ENCODE assay signal across 11 cellular contexts in the genomic region with DNA sequence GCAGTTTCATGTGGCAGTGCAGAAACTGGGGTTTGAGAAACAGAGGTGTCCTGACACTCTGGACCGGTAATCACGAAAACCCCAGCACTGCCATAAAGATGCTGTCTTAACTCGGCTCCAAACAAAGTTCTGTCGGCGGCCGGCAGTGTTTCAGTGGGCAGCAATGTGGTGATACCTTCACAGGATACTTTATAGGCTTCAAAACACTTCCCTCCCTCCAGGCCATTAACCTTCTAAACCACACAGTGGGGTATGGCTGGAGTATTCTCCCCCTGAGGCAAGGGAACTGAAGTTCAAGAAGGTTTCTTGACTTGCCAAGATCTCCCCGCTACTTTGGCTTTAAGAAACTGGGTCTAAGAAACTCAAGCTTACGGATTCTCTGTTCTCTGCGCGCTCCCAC. TPM values are rescaled to one million over a fixed set of nuclear protein-coding genes. Genes with fewer than 3 reads are reported as not detected.
A peak's percentile ranks its signal among the peaks of the same experiment; 100 is the strongest.
DNase-seq lines count a peak whose midpoint lies in the region; ATAC-seq and TF ChIP-seq lines count a peak whose summit lies in the region.
"Had no signal": no experiment of that assay in that cellular context is flagged by ENCODE, and none has a peak within 500 bp of the region (broad histone marks: within the 10 kb centered on the region; RNA-seq: fewer than 3 reads in every experiment).

No MANE protein-coding gene starts in this region.

- H3K9ac ChIP-seq in adipocyte (ENCODE audit: low read length): peak overlapping the region; percentile 84
- peak overlapping the region; percentile 10 to 47 for H3K9ac ChIP-seq in mucosa of rectum (ENCODE audit: low read depth in 1 of 2, low read length in 2 of 2)
- H3K9ac ChIP-seq: KMS-11 had no signal

- no peaks in the 10 kb centered on the region for H3K36me3 ChIP-seq in right atrium auricular region
- no peaks in the 10 kb centered on the region for H3K36me3 ChIP-seq in adipocyte (ENCODE audit: control insufficient read depth, insufficient read depth, low read length, severe bottlenecking)
- no peaks in the 10 kb centered on the region for H3K36me3 ChIP-seq in mucosa of rectum (ENCODE audit: control insufficient read depth in 2 of 2, insufficient read depth in 2 of 2, low read length in 2 of 2)
- H3K36me3 ChIP-seq: BLaER1 treated with 17β-estradiol and CSF1 and Interleukin-3, amounts not matched to agents 10 nM and 100 nM had no signal

- H3K4me1 ChIP-seq in right cardiac atrium (ENCODE audit: control insufficient read depth, insufficient read depth, low read length) (no peaks in the 10 kb centered on the region), right atrium auricular region (peaks cover 0 to 10% of the 10 kb centered on the region in 2 donors), adipocyte (ENCODE audit: control insufficient read depth, insufficient read depth, low read length) (peaks cover 25% of the 10 kb centered on the region), mucosa of rectum (ENCODE audit: control insufficient read depth in 2 of 2, insufficient read depth in 2 of 2, low read length in 2 of 2) (peaks cover 18 to 32% of the 10 kb centered on the region in 2 donors)

- DNase-seq in right cardiac atrium (no peak), right atrium auricular region (ENCODE audit: low spot score) (no peak), adipocyte (ENCODE audit: low read depth) (no peak), NCI-H2227 (lab: John Stamatoyannopoulos, UW; ENCODE audit: unreplicated experiment) (no peak), A172 (ENCODE audit: low spot score) (no peak), NCI-H446 (lab: John Stamatoyannopoulos, UW) (no peak)

- intact Hi-C loops in right cardiac atrium (cut with DNase I): no loop called here

- H3K27ac ChIP-seq in right cardiac atrium (ENCODE audit: low read length) (no peak overlapping the region), right atrium auricular region (no peak overlapping the region), mucosa of rectum (ENCODE audit: low read depth in 2 of 2, low read length in 2 of 2) (peak overlapping the region; percentile 70 to 74)
- H3K27ac ChIP-seq: BLaER1 treated with 17β-estradiol and CSF1 and Interleukin-3, amounts not matched to agents 10 nM and 100 nM; KMS-11 had no signal

- WGBS in right cardiac atrium: 34% methylated on average over 10 of the region's 10 CpGs

- H3K4me3 ChIP-seq in right cardiac atrium (ENCODE audit: low read length) (peak overlapping the region; percentile 4), right atrium auricular region (peak overlapping the region in 1 of 2 donors; percentile 51), adipocyte (ENCODE audit: low read length) (peak overlapping the region; percentile 86), mucosa of rectum (ENCODE audit: low read length in 2 of 2) (peak overlapping the region; percentile 68 to 87)

- H3K27me3 ChIP-seq in right cardiac atrium (ENCODE audit: control insufficient read depth, insufficient read depth) (no peaks in the 10 kb centered on the region), right atrium auricular region (peaks cover 0 to 7% of the 10 kb centered on the region in 2 donors), adipocyte (replicated peaks; ENCODE audit: control insufficient read depth, insufficient read depth, low read length) (no peaks in the 10 kb centered on the region), mucosa of rectum (ENCODE audit: control insufficient read depth in 2 of 2, insufficient read depth in 2 of 2, low read length in 2 of 2) (no peaks in the 10 kb centered on the region)

- ATAC-seq in right cardiac atrium: no peak
- ATAC-seq in HG02885 (IDR thresholded peaks at IDR 0.05; ENCODE audit: poor library complexity, unreplicated experiment): no peak
- ATAC-seq: Panc1 had no signal

- H3K9me3 ChIP-seq in right cardiac atrium (ENCODE audit: control insufficient read depth, low read length) (no peaks in the 10 kb centered on the region), right atrium auricular region (no peaks in the 10 kb centered on the region), adipocyte (ENCODE audit: control insufficient read depth, low read length) (no peaks in the 10 kb centered on the region), mucosa of rectum (ENCODE audit: control insufficient read depth in 2 of 2, low read length in 2 of 2) (no peaks in the 10 kb centered on the region)

- TF ChIP-seq CTCF in right atrium auricular region (IDR thresholded peaks at IDR 0.05): no peak

RNA-seq across cellular contexts. Expression of a gene that starts 1.1 kb away (rescaled TPM):
- total RNA-seq in right cardiac atrium (1 to 10 TPM; 1.0 to 1.8 (median 1.3) TPM), right atrium auricular region (1 to 10 TPM in 1 of 2 donors, under 1 TPM in 1; 0.59 to 1.5 TPM)
- polyA plus RNA-seq in right cardiac atrium: 0.36 TPM
- 0.14 and 0.29 TPM in 2 replicates for total RNA-seq in A172 (2014; rRNA removed; shearing (Covaris generic))

Comparison
In these comparisons a context has a peak if more than half of its experiments do, and no peak if none do; other contexts are left out.
1. H3K27ac ChIP-seq: peak in mucosa of rectum (2 of 2); none in right cardiac atrium (single experiment) and right atrium auricular region (0 of 2).